In genomic region chr10:5292196-5292735, GRCh38 we compare ENCODE assay signal across 8 cellular contexts.
DNase-seq lines count a peak whose midpoint lies in the region; ATAC-seq, FAIRE-seq and TF ChIP-seq lines count a peak whose summit lies in the region.

No MANE protein-coding gene starts in this region.

- POLR2A ChIA-PET in PC-9 (lab: Charles Lee; ENCODE audit: unreplicated experiment), result interaction anchor here (0.5 to 1.1 kb wide), 13 partner anchors 8 to 477 kb away, joined by 3 to 17 read pairs (median 4); no protein-coding TSS in a partner anchor
- POLR2A ChIA-PET in K562 (lab: Yijun Ruan, JAX), result interaction anchor here (0.6 kb wide), 1 partner anchor 144 kb away, joined by 4 read pairs; no protein-coding TSS in a partner anchor
- POLR2A ChIA-PET in naive thymus-derived CD8-positive, alpha-beta T cell (lab: Charles Lee), result interaction anchor here (0.6 to 2.2 kb wide), 8 partner anchors 9 to 457 kb away, joined by 3 to 6 read pairs (median 3); partner anchors contain the start of gene TASOR2

- in situ Hi-C loops in K562 (cut with MboI), result no loop called here

- CTCF ChIA-PET in PC-9 (lab: Charles Lee) (interaction anchor here (0.6 kb wide), 1 partner anchor 19 kb away, joined by 3 read pairs; no protein-coding TSS in a partner anchor), K562 (lab: Yijun Ruan, JAX; ENCODE audit: low intra/inter-chr PET ratio) (no interaction called here)

- H3K27me3 ChIP-seq in PC-9 (ENCODE audit: insufficient read depth, low read depth) (no peaks in the 10 kb centered on the region), K562 (ENCODE audit: control insufficient read depth in 2 of 2, insufficient read depth in 2 of 2, low read length in 2 of 2) (no peaks in the 10 kb centered on the region), prostate gland (replicated peaks; ENCODE audit: insufficient read depth) (no peaks in the 10 kb centered on the region)

- peak overlapping the region in 1 of 2 experiments; percentile 39; a peak in 2 of 4 replicates for H3K9ac ChIP-seq in K562 (ENCODE audit: insufficient read depth in 1 of 2, low read depth in 2 of 2, low read length in 2 of 2)

- peak overlapping the region; percentile 80 to 100 (median 96) for H3K27ac Mint-ChIP-seq in naive thymus-derived CD8-positive, alpha-beta T cell

- peak; percentile 3 for DNase-seq in DMS153 treated with DMSO at 0.1 percent for 48 hours (lab: John Stamatoyannopoulos, UW; ENCODE audit: unreplicated experiment)
- peak in 1 of 2 experiments; percentile 49 for DNase-seq in PC-9
- no peak for DNase-seq in K562 (ENCODE audit: extremely low read depth in 1 of 4, low spot score in 3 of 4)
- DNase-seq in naive thymus-derived CD8-positive, alpha-beta T cell, result peak in 3 of 10 donors; percentile 5 to 62 (median 39)
- no peak for DNase-seq in prostate gland (ENCODE audit: low spot score)
- no peak for DNase-seq in NCI-H2107 (lab: John Stamatoyannopoulos, UW)
- no peak for DNase-seq in DMS53 (lab: John Stamatoyannopoulos, UW)

- H4K20me1 ChIP-seq in PC-9 (ENCODE audit: insufficient read depth) (no peaks in the 10 kb centered on the region), K562 (replicated peaks; ENCODE audit: control insufficient read depth, insufficient read depth, low read length) (no peaks in the 10 kb centered on the region)

- no peaks in the 10 kb centered on the region for H3K9me2 ChIP-seq in PC-9 (ENCODE audit: insufficient read depth)

- H3K79me2 ChIP-seq in PC-9 (ENCODE audit: low read depth) (no peaks in the 10 kb centered on the region), K562 (ENCODE audit: control insufficient read depth, insufficient read depth, low read length) (no peaks in the 10 kb centered on the region)

- no TSS peak for BruUV-seq in PC-9 (replicated peaks; lab: Mats Ljungman, UMichigan)
- no TSS peak for BruUV-seq in K562 (replicated peaks; lab: Mats Ljungman, UMichigan)

- TF ChIP-seq RAD21 in K562 (CRISPR knock-in tag; conservative IDR thresholded peaks at IDR 0.05 in 1 of 2, IDR thresholded peaks at IDR 0.05 in 1 of 2), result no peak

- H3K36me3 Mint-ChIP-seq in naive thymus-derived CD8-positive, alpha-beta T cell, result peaks cover 0 to 5% (median 2%) of the 10 kb centered on the region in 3 donors

- H3K27me3 Mint-ChIP-seq in naive thymus-derived CD8-positive, alpha-beta T cell, result peaks cover 0 to 5% (median 0%) of the 10 kb centered on the region in 5 donors

- H3K4me2 ChIP-seq in PC-9, result peak overlapping the region; percentile 27
- H3K4me2 ChIP-seq in K562 (ENCODE audit: insufficient read depth, low read length), result peak overlapping the region; percentile 65; the same call in 1 of the 2 replicates

- no peaks in the 10 kb centered on the region for H3K36me3 ChIP-seq in PC-9 (ENCODE audit: low read depth)
- H3K36me3 ChIP-seq in K562 (ENCODE audit: control insufficient read depth, insufficient read depth, low read length), result no peaks in the 10 kb centered on the region; the same call in 2 of the 3 replicates
- no peaks in the 10 kb centered on the region for H3K36me3 ChIP-seq in prostate gland

- TF ChIP-seq POLR2A in K562 (conservative IDR thresholded peaks at IDR 0.05) (no peak), prostate gland (IDR thresholded peaks at IDR 0.05) (no peak)

- H3K27ac ChIP-seq in PC-9 (peak overlapping the region; percentile 86), K562 (ENCODE audit: extremely low read depth, low read depth, low read length) (peak overlapping the region; percentile 68), prostate gland (peak overlapping the region in 1 of 2 donors; percentile 29)

- no peak for FAIRE-seq in K562 (lab: Jason Lieb, UNC)

- ATAC-seq in K562 (peak; percentile 18; the same call in 2 of the 3 replicates), HG03565 (IDR thresholded peaks at IDR 0.05; ENCODE audit: unreplicated experiment) (no peak)
- ATAC-seq in naive thymus-derived CD8-positive, alpha-beta T cell, result peak; percentile 13 to 17

- peaks cover 27 to 64% (median 51%) of the 10 kb centered on the region in 4 donors for H3K4me1 Mint-ChIP-seq in naive thymus-derived CD8-positive, alpha-beta T cell

- peaks cover 16% of the 10 kb centered on the region; the same call in 1 of the 2 replicates for H3F3A ChIP-seq in PC-9 (ENCODE audit: insufficient read depth, low read depth)

- peaks cover 0 to 4% (median 0%) of the 10 kb centered on the region in 9 donors for H3K9me3 Mint-ChIP-seq in naive thymus-derived CD8-positive, alpha-beta T cell

- TF ChIP-seq CTCF in PC-9 (conservative IDR thresholded peaks at IDR 0.05) (no peak), K562 (IDR thresholded peaks at IDR 0.05 in 2 of 3, conservative IDR thresholded peaks at IDR 0.05 in 1 of 3; ENCODE audit: insufficient read depth in 2 of 3, low read depth in 1 of 3, low read length in 3 of 3) (no peak), prostate gland (IDR thresholded peaks at IDR 0.05) (no peak)

- H2AFZ ChIP-seq in PC-9, result 0 out of 2 replicates have a peak overlapping the region, but pooled peaks have one; percentile 18
- peak overlapping the region; percentile 87 for H2AFZ ChIP-seq in K562 (ENCODE audit: low read depth, low read length)

- intact Hi-C loops in PC-9 (cut with micrococcal nuclease; ENCODE audit: unreplicated experiment), result no loop called here
- intact Hi-C loops in K562 (cut with micrococcal nuclease), result loop anchor here (10.0 kb wide), 1 partner anchor 143 kb away; no protein-coding TSS in a partner anchor
- intact Hi-C loops in prostate gland (cut with DNase I), result no loop called here

- no peaks in the 10 kb centered on the region; the same call in none of the 2 replicates for H3K9me3 ChIP-seq in PC-9 (ENCODE audit: insufficient read depth, low read depth)
- H3K9me3 ChIP-seq in K562 (replicated peaks; ENCODE audit: control insufficient read depth, insufficient read depth, low read depth, low read length), result no peaks in the 10 kb centered on the region
- no peaks in the 10 kb centered on the region for H3K9me3 ChIP-seq in prostate gland

- peak overlapping the region; percentile 4; the same call in 1 of the 2 replicates for H3K4me3 ChIP-seq in PC-9
- no peak overlapping the region for H3K4me3 ChIP-seq in K562
- H3K4me3 ChIP-seq in prostate gland, result no peak overlapping the region

- 74% methylated on average over 7 of the region's 7 CpGs for WGBS in K562 (ENCODE audit: insufficient coverage, low coverage, missing lambda C conversion rate)
- WGBS in prostate gland, result 79% methylated on average over 7 of the region's 7 CpGs

- TF ChIP-seq EP300 in K562 (IDR thresholded peaks at IDR 0.05; ENCODE audit: low read length), result no peak

- H3K4me1 ChIP-seq in PC-9 (replicated peaks; ENCODE audit: insufficient read depth), result peaks cover 18% of the 10 kb centered on the region
- H3K4me1 ChIP-seq in K562 (replicated peaks in 1 of 2; ENCODE audit: control insufficient read depth in 2 of 2, insufficient read depth in 2 of 2, low read length in 2 of 2), result peaks cover 5 to 28% of the 10 kb centered on the region in 2 experiments; a peak in 4 of 5 replicates
- no peaks in the 10 kb centered on the region for H3K4me1 ChIP-seq in prostate gland (replicated peaks)

- peak overlapping the region; percentile 58 to 99 (median 93) for H3K4me3 Mint-ChIP-seq in naive thymus-derived CD8-positive, alpha-beta T cell

- H3K9me1 ChIP-seq in K562 (ENCODE audit: control insufficient read depth, insufficient read depth, low read length), result no peaks in the 10 kb centered on the region

TF ChIP-seq in K562, 482 proteins besides CTCF, POLR2A, EP300 and RAD21 (continues in another document):
- TF ChIP-seq, protein P1, sequence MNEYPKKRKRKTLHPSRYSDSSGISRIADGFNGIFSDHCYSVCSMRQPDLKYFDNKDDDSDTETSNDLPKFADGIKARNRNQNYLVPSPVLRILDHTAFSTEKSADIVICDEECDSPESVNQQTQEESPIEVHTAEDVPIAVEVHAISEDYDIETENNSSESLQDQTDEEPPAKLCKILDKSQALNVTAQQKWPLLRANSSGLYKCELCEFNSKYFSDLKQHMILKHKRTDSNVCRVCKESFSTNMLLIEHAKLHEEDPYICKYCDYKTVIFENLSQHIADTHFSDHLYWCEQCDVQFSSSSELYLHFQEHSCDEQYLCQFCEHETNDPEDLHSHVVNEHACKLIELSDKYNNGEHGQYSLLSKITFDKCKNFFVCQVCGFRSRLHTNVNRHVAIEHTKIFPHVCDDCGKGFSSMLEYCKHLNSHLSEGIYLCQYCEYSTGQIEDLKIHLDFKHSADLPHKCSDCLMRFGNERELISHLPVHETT (CRISPR knock-in tag; conservative IDR thresholded peaks at IDR 0.05 in 1 of 2, IDR thresholded peaks at IDR 0.05 in 1 of 2), result no peak
- no peak for TF ChIP-seq HNRNPLL (IDR thresholded peaks at IDR 0.05; ENCODE audit: low read depth, low read length, poor library complexity, severe bottlenecking)
- no peak for TF ChIP-seq IFI16 (CRISPR knock-in tag; IDR thresholded peaks at IDR 0.05)
- TF ChIP-seq ZBTB1 (CRISPR knock-in tag; IDR thresholded peaks at IDR 0.05; ENCODE audit: borderline replicate concordance, low read depth), result no peak
- no peak for TF ChIP-seq NFRKB (IDR thresholded peaks at IDR 0.05; ENCODE audit: low read depth)
- no peak for TF ChIP-seq ZZZ3 (IDR thresholded peaks at IDR 0.05)
- TF ChIP-seq ZNF175 (CRISPR knock-in tag; IDR thresholded peaks at IDR 0.05; ENCODE audit: low read depth), result peak; percentile 32; the same call in 1 of the 2 replicates
- TF ChIP-seq ZNF511 (CRISPR knock-in tag; IDR thresholded peaks at IDR 0.05), result no peak
- TF ChIP-seq, protein P2, sequence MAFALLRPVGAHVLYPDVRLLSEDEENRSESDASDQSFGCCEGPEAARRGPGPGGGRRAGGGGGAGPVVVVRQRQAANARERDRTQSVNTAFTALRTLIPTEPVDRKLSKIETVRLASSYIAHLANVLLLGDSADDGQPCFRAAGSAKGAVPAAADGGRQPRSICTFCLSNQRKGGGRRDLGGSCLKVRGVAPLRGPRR (CRISPR knock-in tag; IDR thresholded peaks at IDR 0.05), result no peak
- TF ChIP-seq SRSF7 (optimal IDR thresholded peaks at IDR 0.05; ENCODE audit: low read depth, low read length), result no peak
- TF ChIP-seq TAF15 (IDR thresholded peaks at IDR 0.05; ENCODE audit: low read depth, low read length), result no peak
- TF ChIP-seq FOXA3 (CRISPR knock-in tag; conservative IDR thresholded peaks at IDR 0.05 in 1 of 2, IDR thresholded peaks at IDR 0.05 in 1 of 2), result no peak
